In genomic region chr2:16238756-16239150, GRCh38 we compare ENCODE assay signal across 32 cellular contexts.
DNase-seq lines count a peak whose midpoint lies in the region; ATAC-seq and TF ChIP-seq lines count a peak whose summit lies in the region.
"Had no signal": no experiment of that assay in that cellular context is flagged by ENCODE, and none has a peak within 500 bp of the region (broad histone marks: within the 10 kb centered on the region; RNA-seq: fewer than 3 reads in every experiment).

No MANE protein-coding gene starts in this region.

- TF ChIP-seq CTCF in BE2C (IDR thresholded peaks at IDR 0.05; ENCODE audit: low read depth, low read length) = no peak
- no peak for TF ChIP-seq CTCF in hepatocyte (IDR thresholded peaks at IDR 0.05; ENCODE audit: poor library complexity)

- no peaks in the 10 kb centered on the region for H3K36me3 Mint-ChIP-seq in activated T-helper 2 cell treated with anti-CD3 and anti-CD28 coated beads, Interferon-gamma antibody, Interleukin-2, Interleukin-4, amounts not matched to agents 10 μg/mL and 5 μg/mL and 100 μg/mL, durations not matched to agents 14 hours and 24 hours and 36 hours (ENCODE audit: low read depth)
- H3K36me3 Mint-ChIP-seq: CD14-positive monocyte; CD4-positive, alpha-beta memory T cell; CD4-positive, CD25-positive, alpha-beta regulatory T cell; CD8-positive, alpha-beta memory T cell; CD8-positive, alpha-beta T cell had no signal

- H3K27ac Mint-ChIP-seq in activated T-helper 2 cell treated with anti-CD3 and anti-CD28 coated beads, Interferon-gamma antibody, Interleukin-2, Interleukin-4, amounts not matched to agents 10 μg/mL and 5 μg/mL and 100 μg/mL, durations not matched to agents 14 hours and 24 hours and 36 hours = no peak overlapping the region
- H3K27ac Mint-ChIP-seq: B cell; CD14-positive monocyte; CD4-positive, alpha-beta memory T cell; CD4-positive, alpha-beta T cell; CD4-positive, CD25-positive, alpha-beta regulatory T cell; CD8-positive, alpha-beta memory T cell; CD8-positive, alpha-beta T cell had no signal

- no peak for ATAC-seq in left lobe of liver
- ATAC-seq: A549; CD8-positive, alpha-beta T cell had no signal

- H3K4me1 ChIP-seq in BE2C (peaks cover 7% of the 10 kb centered on the region), hepatocyte (ENCODE audit: insufficient read depth) (peaks cover 8% of the 10 kb centered on the region)
- H3K4me1 ChIP-seq: A549 had no signal

- peaks cover 12% of the 10 kb centered on the region for H3K9me3 ChIP-seq in BE2C
- H3K9me3 ChIP-seq in hepatocyte (ENCODE audit: low read depth) = no peaks in the 10 kb centered on the region
- H3K9me3 ChIP-seq: A549; BLaER1; BLaER1 treated with 17β-estradiol and CSF1 and Interleukin-3, amounts not matched to agents 10 nM and 100 nM; Caco-2 had no signal

- H3K27me3 ChIP-seq in BE2C (no peaks in the 10 kb centered on the region), hepatocyte (no peaks in the 10 kb centered on the region)
- H3K27me3 ChIP-seq: BLaER1; BLaER1 treated with 17β-estradiol and CSF1 and Interleukin-3, amounts not matched to agents 10 nM and 100 nM had no signal

- no peaks in the 10 kb centered on the region for H3K9me2 ChIP-seq in hepatocyte (replicated peaks; ENCODE audit: insufficient read depth)

- no peaks in the 10 kb centered on the region for H4K20me1 ChIP-seq in hepatocyte (ENCODE audit: insufficient read depth, poor library complexity, severe bottlenecking)
- H4K20me1 ChIP-seq: BLaER1; BLaER1 treated with 17β-estradiol and CSF1 and Interleukin-3, amounts not matched to agents 10 nM and 100 nM had no signal

- H3K27ac ChIP-seq in hepatocyte = peak overlapping the region; percentile 42
- H3K27ac ChIP-seq: 22Rv1; A549; BLaER1; BLaER1 treated with 17β-estradiol and CSF1 and Interleukin-3, amounts not matched to agents 10 nM and 100 nM; C4-2B had no signal

- no peaks in the 10 kb centered on the region for H3K4me1 Mint-ChIP-seq in activated T-helper 2 cell treated with anti-CD3 and anti-CD28 coated beads, Interferon-gamma antibody, Interleukin-2, Interleukin-4, amounts not matched to agents 10 μg/mL and 5 μg/mL and 100 μg/mL, durations not matched to agents 14 hours and 24 hours and 36 hours (ENCODE audit: low read depth)
- H3K4me1 Mint-ChIP-seq: B cell; CD14-positive monocyte; CD4-positive, alpha-beta memory T cell; CD8-positive, alpha-beta memory T cell had no signal

- H3K36me3 ChIP-seq in BE2C (no peaks in the 10 kb centered on the region), hepatocyte (replicated peaks; ENCODE audit: insufficient read depth, low read depth) (no peaks in the 10 kb centered on the region)
- H3K36me3 ChIP-seq: BLaER1; BLaER1 treated with 17β-estradiol and CSF1 and Interleukin-3, amounts not matched to agents 10 nM and 100 nM had no signal

- WGBS in hepatocyte (ENCODE audit: low lambda C conversion rate, missing lambda C conversion rate) = 86% methylated on average over 1 of the region's 1 CpG

- H3K27me3 Mint-ChIP-seq in activated T-helper 2 cell treated with anti-CD3 and anti-CD28 coated beads, Interferon-gamma antibody, Interleukin-2, Interleukin-4, amounts not matched to agents 10 μg/mL and 5 μg/mL and 100 μg/mL, durations not matched to agents 14 hours and 24 hours and 36 hours (ENCODE audit: low read depth) = no peaks in the 10 kb centered on the region
- H3K27me3 Mint-ChIP-seq: CD4-positive, CD25-positive, alpha-beta regulatory T cell had no signal

- H3K4me3 ChIP-seq in BE2C (ENCODE audit: low read depth, low read length) = no peak overlapping the region
- H3K4me3 ChIP-seq in hepatocyte = no peak overlapping the region
- H3K4me3 ChIP-seq: A549; BLaER1; BLaER1 treated with 17β-estradiol and CSF1 and Interleukin-3, amounts not matched to agents 10 nM and 100 nM had no signal

- intact Hi-C loops in activated T-helper 2 cell treated with anti-CD3 and anti-CD28 coated beads, Interferon-gamma antibody, Interleukin-2, Interleukin-4, amounts not matched to agents 10 μg/mL and 5 μg/mL and 100 μg/mL, durations not matched to agents 14 hours and 24 hours and 36 hours (cut with micrococcal nuclease) = no loop called here

- DNase-seq in BE2C = peak; percentile 92
- no peak for DNase-seq in hepatocyte (ENCODE audit: low spot score)
- peak; percentile 8 for DNase-seq in left lobe of liver (ENCODE audit: low spot score)
- DNase-seq in activated T-helper 2 cell treated with anti-CD3 and anti-CD28 coated beads, Interferon-gamma antibody, Interleukin-2, Interleukin-4, amounts not matched to agents 10 μg/mL and 5 μg/mL and 100 μg/mL, durations not matched to agents 14 hours and 24 hours and 36 hours (ENCODE audit: low spot score) = no peak
- no peak for DNase-seq in stimulated activated CD4-positive, alpha-beta T cell treated with anti-CD3 and anti-CD28 coated beads, Interleukin-4, amount 100 ng/mL, for 24 hours
- DNase-seq in cerebellum (ENCODE audit: low spot score) = no peak
- DNase-seq: 8988T; ACHN; AML-193; C1 segment of cervical spinal cord; Caco-2; Calu3; CD4-positive, alpha-beta memory T cell; CD4-positive, alpha-beta T cell; CD4-positive, CD25-positive, alpha-beta regulatory T cell; CD8-positive, alpha-beta memory T cell; COR-L47; DMS 273 treated with DMSO at 0.1 percent for 48 hours; DMS153; DMS53; DMS79; DMS79 treated with DMSO at 0.1 percent for 48 hours; DND-41; EL had no signal

- H3K79me2 ChIP-seq in hepatocyte = no peaks in the 10 kb centered on the region

- H3K4me3 Mint-ChIP-seq in activated T-helper 2 cell treated with anti-CD3 and anti-CD28 coated beads, Interferon-gamma antibody, Interleukin-2, Interleukin-4, amounts not matched to agents 10 μg/mL and 5 μg/mL and 100 μg/mL, durations not matched to agents 14 hours and 24 hours and 36 hours (ENCODE audit: low read depth) = no peak overlapping the region
- H3K4me3 Mint-ChIP-seq: B cell; CD14-positive monocyte; CD4-positive, alpha-beta memory T cell; CD4-positive, alpha-beta T cell; CD4-positive, CD25-positive, alpha-beta regulatory T cell; CD8-positive, alpha-beta memory T cell; CD8-positive, alpha-beta T cell had no signal

- no peak overlapping the region for H2AFZ ChIP-seq in hepatocyte

- H3K9me3 Mint-ChIP-seq in activated T-helper 2 cell treated with anti-CD3 and anti-CD28 coated beads, Interferon-gamma antibody, Interleukin-2, Interleukin-4, amounts not matched to agents 10 μg/mL and 5 μg/mL and 100 μg/mL, durations not matched to agents 14 hours and 24 hours and 36 hours = no peaks in the 10 kb centered on the region
- H3K9me3 Mint-ChIP-seq: CD4-positive, alpha-beta T cell; CD8-positive, alpha-beta T cell had no signal

- peak overlapping the region; percentile 51 for H3K4me2 ChIP-seq in hepatocyte
- H3K4me2 ChIP-seq: A549; BLaER1; BLaER1 treated with 17β-estradiol and CSF1 and Interleukin-3, amounts not matched to agents 10 nM and 100 nM had no signal

Comparison
In these comparisons a context has a peak if more than half of its experiments do, and no peak if none do; other contexts are left out.
1. DNase-seq: peak in BE2C (single experiment) and left lobe of liver (single experiment); none in hepatocyte (single experiment), activated T-helper 2 cell treated with anti-CD3 and anti-CD28 coated beads, Interferon-gamma antibody, Interleukin-2, Interleukin-4, amounts not matched to agents 10 μg/mL and 5 μg/mL and 100 μg/mL, durations not matched to agents 14 hours and 24 hours and 36 hours (single experiment), stimulated activated CD4-positive, alpha-beta T cell treated with anti-CD3 and anti-CD28 coated beads, Interleukin-4, amount 100 ng/mL, for 24 hours (single experiment) and cerebellum (single experiment).